In the genomic region with DNA sequence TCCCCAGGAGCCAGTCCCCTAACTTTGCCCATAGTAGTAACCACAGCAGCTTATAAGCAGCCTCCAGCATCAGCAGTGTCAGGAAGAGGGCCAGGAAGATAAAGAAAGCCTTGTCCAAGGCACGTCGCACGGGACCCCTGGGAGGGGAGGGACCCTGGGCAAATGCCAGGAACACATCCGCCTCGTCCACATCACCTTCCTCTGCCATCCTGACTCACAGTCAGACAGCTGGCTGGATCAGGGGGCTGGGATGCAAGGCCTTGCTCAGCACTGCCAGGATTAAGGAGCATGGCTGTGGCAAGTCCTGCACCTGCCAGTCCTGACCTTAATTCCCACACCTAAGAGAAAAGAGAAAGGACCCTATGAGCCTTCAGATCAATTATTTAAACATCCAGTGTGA, we compare ENCODE assay signal across 16 cellular contexts. TPM values are rescaled to one million over a fixed set of nuclear protein-coding genes. Genes with fewer than 3 reads are reported as not detected.
DNase-seq lines count a peak whose midpoint lies in the region; ATAC-seq and TF ChIP-seq lines count a peak whose summit lies in the region.
"Had no signal": no experiment of that assay in that cellular context is flagged by ENCODE, and none has a peak within 500 bp of the region (broad histone marks: within the 10 kb centered on the region; RNA-seq: fewer than 3 reads in every experiment).

No MANE protein-coding gene starts in this region.

- H3K4me1 ChIP-seq in RWPE2 (ENCODE audit: insufficient read depth, poor library complexity, severe bottlenecking): peaks cover under 1% of the 10 kb centered on the region
- H3K4me1 ChIP-seq in CD8-positive, alpha-beta T cell (ENCODE audit: insufficient read depth, low read length): peaks cover 4% of the 10 kb centered on the region

- CTCF ChIA-PET in CD8-positive, alpha-beta T cell (lab: Charles Lee): interaction anchor here (0.9 kb wide), 1 partner anchor 15 kb away, joined by 3 read pairs; no protein-coding TSS in a partner anchor

- H3K36me3 ChIP-seq in RWPE2 (ENCODE audit: low read depth): no peaks in the 10 kb centered on the region
- H3K36me3 ChIP-seq in CD8-positive, alpha-beta T cell (ENCODE audit: insufficient read depth, low read length): no peaks in the 10 kb centered on the region

- TF ChIP-seq CTCF in RWPE2 (IDR thresholded peaks at IDR 0.05; ENCODE audit: poor library complexity, severe bottlenecking) (no peak), GM20000 (IDR thresholded peaks at IDR 0.05; ENCODE audit: extremely low read depth, missing control alignments) (no peak), chondrocyte (IDR thresholded peaks at IDR 0.05) (no peak)
- no peak for TF ChIP-seq CTCF in CD8-positive, alpha-beta T cell (IDR thresholded peaks at IDR 0.05)

- POLR2A ChIA-PET in CD8-positive, alpha-beta T cell (lab: Charles Lee): interaction anchor here (0.9 to 1.2 kb wide), 2 partner anchors 14 to 15 kb away, joined by 3 to 4 read pairs; no protein-coding TSS in a partner anchor

- intact Hi-C loops in CD8-positive, alpha-beta T cell (cut with DNase I, micrococcal nuclease): no loop called here

- H3K4me1 Mint-ChIP-seq in memory B cell: peaks cover 23% of the 10 kb centered on the region
- peaks cover under 1% of the 10 kb centered on the region for H3K4me1 Mint-ChIP-seq in chondrocyte (ENCODE audit: low read depth)
- H3K4me1 Mint-ChIP-seq in CD8-positive, alpha-beta T cell (ENCODE audit: low read depth): peaks cover 5% of the 10 kb centered on the region

- H3K9me3 ChIP-seq in RWPE2 (ENCODE audit: severe bottlenecking): no peaks in the 10 kb centered on the region
- no peaks in the 10 kb centered on the region for H3K9me3 ChIP-seq in CD8-positive, alpha-beta T cell (ENCODE audit: low read length)

- no peaks in the 10 kb centered on the region for H3K27me3 ChIP-seq in RWPE2 (ENCODE audit: insufficient read depth, poor library complexity, severe bottlenecking)
- no peaks in the 10 kb centered on the region for H3K27me3 ChIP-seq in CD8-positive, alpha-beta T cell (ENCODE audit: insufficient read depth, low read length)

- H3K27ac Mint-ChIP-seq in memory B cell (peak overlapping the region; percentile 16), chondrocyte (ENCODE audit: unreplicated experiment) (no peak overlapping the region)
- no peak overlapping the region for H3K27ac Mint-ChIP-seq in CD8-positive, alpha-beta T cell

- no peak overlapping the region for H3K4me3 ChIP-seq in RWPE2 (ENCODE audit: severe bottlenecking)
- no peak overlapping the region for H3K4me3 ChIP-seq in CD8-positive, alpha-beta T cell (ENCODE audit: low read depth, low read length)

- peak; percentile 56; the same call in 2 of the 3 replicates for ATAC-seq in RWPE2 (ENCODE audit: low read depth)
- ATAC-seq in memory B cell (ENCODE audit: low read depth): no peak
- no peak for ATAC-seq in CD8-positive, alpha-beta T cell
- no peak for ATAC-seq in HG02852 (IDR thresholded peaks at IDR 0.05; ENCODE audit: unreplicated experiment)
- ATAC-seq: SK-N-SH treated with all-trans-retinoic acid at 6 μM for 48 hours had no signal

- no peak overlapping the region for H3K4me3 Mint-ChIP-seq in memory B cell
- H3K4me3 Mint-ChIP-seq in chondrocyte (ENCODE audit: unreplicated experiment): no peak overlapping the region
- no peak overlapping the region for H3K4me3 Mint-ChIP-seq in CD8-positive, alpha-beta T cell
- H3K4me3 Mint-ChIP-seq: CD4-positive, alpha-beta memory T cell had no signal

- H3K27me3 Mint-ChIP-seq in memory B cell (no peaks in the 10 kb centered on the region), chondrocyte (ENCODE audit: low read depth) (no peaks in the 10 kb centered on the region)
- H3K27me3 Mint-ChIP-seq in CD8-positive, alpha-beta T cell (ENCODE audit: low read depth): no peaks in the 10 kb centered on the region
- H3K27me3 Mint-ChIP-seq: CD4-positive, alpha-beta memory T cell had no signal

- H3K36me3 Mint-ChIP-seq in memory B cell (no peaks in the 10 kb centered on the region), chondrocyte (ENCODE audit: low read depth) (no peaks in the 10 kb centered on the region)
- no peaks in the 10 kb centered on the region for H3K36me3 Mint-ChIP-seq in CD8-positive, alpha-beta T cell
- H3K36me3 Mint-ChIP-seq: CD4-positive, alpha-beta memory T cell had no signal

- H3K9me3 Mint-ChIP-seq in memory B cell (no peaks in the 10 kb centered on the region), chondrocyte (ENCODE audit: low read depth) (no peaks in the 10 kb centered on the region)
- H3K9me3 Mint-ChIP-seq in CD8-positive, alpha-beta T cell: no peaks in the 10 kb centered on the region
- H3K9me3 Mint-ChIP-seq: CD4-positive, alpha-beta memory T cell had no signal

- H3K27ac ChIP-seq in RWPE2 (ENCODE audit: poor library complexity, severe bottlenecking): no peak overlapping the region
- H3K27ac ChIP-seq in CD8-positive, alpha-beta T cell (ENCODE audit: low read depth, low read length): no peak overlapping the region

- DNase-seq in COLO829 (ENCODE audit: low spot score) (peak; percentile 85), ELR (ENCODE audit: low read depth) (peak; percentile 27), RWPE2 (ENCODE audit: low spot score) (no peak), memory B cell (ENCODE audit: low spot score in 2 of 2) (no peak), GM20000 (ENCODE audit: low spot score) (no peak), chondrocyte (ENCODE audit: low spot score) (no peak)
- DNase-seq in CD8-positive, alpha-beta T cell: no peak
- DNase-seq: ACHN; CD4-positive, alpha-beta memory T cell; HCEC 1CT; KBM-7; NCI-H1048; NCI-H1694 treated with DMSO at 0.1 percent for 48 hours; NCI-H510A had no signal

RNA-seq across cellular contexts. Expression of a gene that starts 6.3 kb away (rescaled TPM):
- 26.3 to 27.1 TPM (median 26.4 TPM) in 3 replicates for total RNA-seq in chondrocyte
- total RNA-seq in CD8-positive, alpha-beta T cell: 10 to 100 TPM; 13.7 to 14.2 TPM

RNA-seq across cellular contexts. Expression of a gene that starts 11.5 kb away (rescaled TPM):
- 21.4 to 22.2 TPM (median 22.1 TPM) in 3 replicates for total RNA-seq in chondrocyte
- total RNA-seq in CD8-positive, alpha-beta T cell: 1 to 10 TPM; 8.8 to 9.3 TPM

RNA-seq across cellular contexts. Expression of a gene that starts 15.2 kb away (rescaled TPM):
- 86.2 to 102 TPM (median 88.1 TPM) in 3 replicates for total RNA-seq in chondrocyte
- 100 to 1,000 TPM; 246 TPM for total RNA-seq in CD8-positive, alpha-beta T cell

RNA-seq across cellular contexts. Expression of a gene that starts 30.3 kb away (rescaled TPM):
- 39.2 to 54.5 TPM (median 50.5 TPM) in 3 replicates for total RNA-seq in chondrocyte
- 10 to 100 TPM; 28.8 to 29.7 TPM for total RNA-seq in CD8-positive, alpha-beta T cell

RNA-seq across cellular contexts. Expression of a gene that starts 39.7 kb away (rescaled TPM):
- total RNA-seq in chondrocyte: 25.3 to 35.5 TPM (median 27.8 TPM) in 3 replicates
- 10 to 100 TPM in 1 of 2 experiments, 1 to 10 TPM in 1; 9.4 to 11.2 TPM for total RNA-seq in CD8-positive, alpha-beta T cell

Comparison
In these comparisons a context has a peak if more than half of its experiments do, and no peak if none do; other contexts are left out.
1. DNase-seq: peak in COLO829 (single experiment) and ELR (single experiment); none in RWPE2 (single experiment), memory B cell (0 of 2), GM20000 (single experiment), chondrocyte (single experiment) and CD8-positive, alpha-beta T cell (0 of 7).